In the genomic region with DNA sequence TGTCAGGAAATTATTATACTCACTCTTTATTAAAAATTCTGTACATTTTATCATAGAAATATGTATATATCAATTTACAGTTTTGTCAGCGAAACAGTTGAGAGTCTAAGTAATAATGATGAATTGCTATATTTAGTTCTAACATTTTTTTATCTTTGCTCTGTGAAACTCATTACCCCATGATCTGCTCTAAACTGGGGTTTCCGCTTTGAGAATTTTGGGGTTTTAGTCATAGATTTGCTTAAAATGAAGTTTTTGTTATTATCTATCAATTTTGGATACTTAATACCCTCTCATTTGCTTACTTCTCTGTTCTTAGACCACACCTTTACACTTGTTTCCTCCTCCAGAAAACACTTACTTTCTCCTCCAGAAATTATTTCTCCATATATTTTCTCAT, we compare ENCODE assay signal across 9 cellular contexts.
"Had no signal": no experiment of that assay in that cellular context is flagged by ENCODE, and none has a peak within 500 bp of the region (broad histone marks: within the 10 kb centered on the region; RNA-seq: fewer than 3 reads in every experiment).

No MANE protein-coding gene starts in this region.

- H3K36me3 Mint-ChIP-seq: IgD-negative memory B cell had no signal

- H3K36me3 ChIP-seq: HAP-1 had no signal

- H3K9ac ChIP-seq: GM23248 had no signal

- H3K27me3 Mint-ChIP-seq: IgD-negative memory B cell had no signal

- ATAC-seq: HCT116, HepG2 had no signal

- H3K9me3 Mint-ChIP-seq: HFFc6 had no signal

- H3K4me1 Mint-ChIP-seq: IgD-negative memory B cell had no signal

- H3K27ac Mint-ChIP-seq: HFFc6, IgD-negative memory B cell had no signal

- H3K4me3 Mint-ChIP-seq: HFFc6, IgD-negative memory B cell had no signal

- H2AFZ ChIP-seq: GM23248 had no signal

- DNase-seq: GM23248, GOT3, H7, HFFc6 had no signal

- H3K4me3 ChIP-seq: GM23248, HAP-1 had no signal

- H3K27ac ChIP-seq: GM23248, HL-60 had no signal
